22 cellular contexts compared by ENCODE assay signal in the genomic region with DNA sequence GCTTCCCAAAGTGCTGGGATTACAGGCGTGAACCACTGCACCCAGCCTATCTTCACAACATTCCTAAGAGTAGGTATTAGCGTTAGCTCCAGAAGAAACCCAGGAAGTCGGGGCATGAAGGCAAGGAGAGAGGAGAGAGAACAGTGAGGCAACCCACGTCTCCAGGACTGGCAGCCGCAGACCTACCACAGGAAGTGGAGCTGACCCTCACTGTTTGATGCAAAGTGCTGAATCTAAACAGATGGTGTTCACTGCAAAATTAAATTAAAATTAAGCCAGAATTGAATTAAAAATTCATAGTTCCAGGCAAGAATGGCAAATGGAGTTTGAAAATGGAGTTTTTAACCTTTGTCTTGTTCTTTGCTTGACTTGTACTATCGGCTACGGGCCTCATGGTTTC. TPM values are rescaled to one million over a fixed set of nuclear protein-coding genes. Genes with fewer than 3 reads are reported as not detected.
A peak's percentile ranks its signal among the peaks of the same experiment; 100 is the strongest.
DNase-seq lines count a peak whose midpoint lies in the region; TF ChIP-seq lines count a peak whose summit lies in the region.
"Had no signal": no experiment of that assay in that cellular context is flagged by ENCODE, and none has a peak within 500 bp of the region (broad histone marks: within the 10 kb centered on the region; RNA-seq: fewer than 3 reads in every experiment).

No MANE protein-coding gene starts in this region.

- H4K20me1 ChIP-seq in BLaER1 (peaks cover 16% of the 10 kb centered on the region; the same call in 1 of the 2 replicates), SK-N-SH (ENCODE audit: insufficient read depth) (no peaks in the 10 kb centered on the region), osteoblast (ENCODE audit: insufficient read depth, low read length) (no peaks in the 10 kb centered on the region)

- intact Hi-C loops in CD14-positive monocyte (cut with micrococcal nuclease), result no loop called here

- H3K4me2 ChIP-seq in BLaER1 (peak overlapping the region; percentile 72), SK-N-SH (no peak overlapping the region), osteoblast (ENCODE audit: insufficient read depth, low read length) (no peak overlapping the region)
- H3K4me2 ChIP-seq: A549 had no signal

- H3K79me2 ChIP-seq in SK-N-SH (ENCODE audit: insufficient read depth) (no peaks in the 10 kb centered on the region), osteoblast (ENCODE audit: insufficient read depth, low read length) (no peaks in the 10 kb centered on the region)

- peaks cover 0 to 5% (median 0%) of the 10 kb centered on the region in 7 donors for H3K9me3 Mint-ChIP-seq in CD14-positive monocyte
- no peaks in the 10 kb centered on the region for H3K9me3 Mint-ChIP-seq in T-helper 2 cell treated with Interferon-gamma antibody and Interleukin-4, amounts not matched to agents 5 μg/mL and 100 μg/mL, for 36 hours
- H3K9me3 Mint-ChIP-seq: CD8-positive, alpha-beta memory T cell; H9; HFFc6 had no signal

- POLR2A ChIA-PET in SK-N-SH (lab: Yijun Ruan, JAX), result interaction anchor here (2.1 kb wide), 1 partner anchor 21 kb away, joined by 7 read pairs; no protein-coding TSS in a partner anchor
- POLR2A ChIA-PET in RWPE1 (lab: Yijun Ruan, JAX; ENCODE audit: low non-redundant PET), result no interaction called here

- H3K4me3 ChIP-seq in BLaER1 (no peak overlapping the region), SK-N-SH (ENCODE audit: low read depth in 2 of 2, low read length in 1 of 2) (no peak overlapping the region), esophagus (ENCODE audit: low read depth in 1 of 2, low read length in 2 of 2) (no peak overlapping the region), osteoblast (ENCODE audit: insufficient read depth, low read length) (no peak overlapping the region)
- H3K4me3 ChIP-seq: A549, GM23248, K562, MG63 had no signal

- peak in 1 of 2 experiments; percentile 44; a peak in 1 of 4 replicates for TF ChIP-seq EP300 in SK-N-SH (IDR thresholded peaks at IDR 0.05; ENCODE audit: borderline replicate concordance in 1 of 2, low read depth in 1 of 2, low read length in 1 of 2)

- H3K27ac ChIP-seq in BLaER1, result no peak overlapping the region
- peak overlapping the region in 1 of 2 experiments; percentile 98; a peak in 2 of 4 replicates for H3K27ac ChIP-seq in SK-N-SH (ENCODE audit: low read depth in 2 of 2, low read length in 1 of 2)
- peak overlapping the region; percentile 80 to 84 for H3K27ac ChIP-seq in esophagus (ENCODE audit: low read depth in 2 of 2, low read length in 1 of 2)
- H3K27ac ChIP-seq in osteoblast (ENCODE audit: low read depth, low read length), result no peak overlapping the region
- H3K27ac ChIP-seq in RWPE1, result no peak overlapping the region
- H3K27ac ChIP-seq: A549, GM23248, HL-60 had no signal

- peaks cover 59% of the 10 kb centered on the region for H3K4me1 Mint-ChIP-seq in CD14-positive monocyte
- peaks cover 38% of the 10 kb centered on the region for H3K4me1 Mint-ChIP-seq in T-helper 2 cell treated with Interferon-gamma antibody and Interleukin-4, amounts not matched to agents 5 μg/mL and 100 μg/mL, for 36 hours (ENCODE audit: low read depth)

- H3K36me3 ChIP-seq in BLaER1 (no peaks in the 10 kb centered on the region), SK-N-SH (replicated peaks in 1 of 2; ENCODE audit: control insufficient read depth in 1 of 2, insufficient read depth in 2 of 2, low read length in 1 of 2) (peaks cover 0 to 5% of the 10 kb centered on the region in 2 experiments), esophagus (ENCODE audit: control insufficient read depth in 2 of 2, insufficient read depth in 2 of 2, low read length in 1 of 2) (peaks cover 0 to 3% of the 10 kb centered on the region in 2 donors), osteoblast (ENCODE audit: insufficient read depth, low read length) (peaks cover 4% of the 10 kb centered on the region)
- H3K36me3 ChIP-seq: BE2C, MG63 had no signal

- H3K27me3 ChIP-seq in BLaER1 (no peaks in the 10 kb centered on the region), SK-N-SH (ENCODE audit: insufficient read depth) (no peaks in the 10 kb centered on the region), esophagus (ENCODE audit: control insufficient read depth in 1 of 2, insufficient read depth in 2 of 2, low read length in 2 of 2) (no peaks in the 10 kb centered on the region), osteoblast (ENCODE audit: insufficient read depth, low read length) (no peaks in the 10 kb centered on the region)
- H3K27me3 ChIP-seq: BE2C, MG63 had no signal

- WGBS in SK-N-SH (ENCODE audit: low lambda C conversion rate), result 81% methylated on average over 7 of the region's 7 CpGs
- 75 to 81% methylated on average over 7 of the region's 7 CpGs for WGBS in esophagus, 2 donors

- peaks cover 64 to 73% of the 10 kb centered on the region in 2 donors for H3K36me3 Mint-ChIP-seq in CD14-positive monocyte
- H3K36me3 Mint-ChIP-seq in T-helper 2 cell treated with Interferon-gamma antibody and Interleukin-4, amounts not matched to agents 5 μg/mL and 100 μg/mL, for 36 hours (ENCODE audit: low read depth), result peaks cover 17% of the 10 kb centered on the region

- peak overlapping the region in 1 of 2 donors; percentile 83 for H3K4me3 Mint-ChIP-seq in CD14-positive monocyte
- no peak overlapping the region for H3K4me3 Mint-ChIP-seq in T-helper 2 cell treated with Interferon-gamma antibody and Interleukin-4, amounts not matched to agents 5 μg/mL and 100 μg/mL, for 36 hours
- H3K4me3 Mint-ChIP-seq: H9, HFFc6 had no signal

- CTCF ChIA-PET in SK-N-SH (lab: Yijun Ruan, JAX) (interaction anchor here (1.5 to 3.9 kb wide), 4 partner anchors 9 to 85 kb away, joined by 3 to 19 read pairs (median 9); no protein-coding TSS in a partner anchor), RWPE1 (lab: Yijun Ruan, JAX) (interaction anchor here (0.6 to 1.2 kb wide), 4 partner anchors 13 to 1769 kb away, joined by 3 read pairs; no protein-coding TSS in a partner anchor)

- H3K27me3 Mint-ChIP-seq in CD14-positive monocyte (ENCODE audit: low read depth in 3 of 3), result peaks cover 23 to 58% (median 37%) of the 10 kb centered on the region in 3 donors
- H3K27me3 Mint-ChIP-seq in T-helper 2 cell treated with Interferon-gamma antibody and Interleukin-4, amounts not matched to agents 5 μg/mL and 100 μg/mL, for 36 hours (ENCODE audit: low read depth), result no peaks in the 10 kb centered on the region
- H3K27me3 Mint-ChIP-seq: CD8-positive, alpha-beta memory T cell had no signal

- H3F3A ChIP-seq in SK-N-SH (replicated peaks; ENCODE audit: insufficient read depth), result peaks cover 5% of the 10 kb centered on the region

- DNase-seq in SK-N-SH, result peak; percentile 72
- DNase-seq in osteoblast (ENCODE audit: insufficient read length, low spot score, missing footprints), result peak; percentile 13
- DNase-seq in CD14-positive monocyte (ENCODE audit: low spot score), result no peak
- no peak for DNase-seq in AML-193 (lab: John Stamatoyannopoulos, UW)
- no peak for DNase-seq in RWPE1 (ENCODE audit: low spot score)
- DNase-seq in T-helper 2 cell treated with Interferon-gamma antibody and Interleukin-4, amounts not matched to agents 5 μg/mL and 100 μg/mL, for 36 hours (ENCODE audit: low spot score), result no peak
- DNase-seq: BE2C; CD8-positive, alpha-beta memory T cell; GDM1; GM23248; H9; HFFc6; MG63; NCI-H1417; NCI-H187; NCI-H446; NCI-H526 had no signal

- H2AFZ ChIP-seq in SK-N-SH (ENCODE audit: low read depth) (no peak overlapping the region), osteoblast (ENCODE audit: low read length) (no peak overlapping the region)
- H2AFZ ChIP-seq: GM23248 had no signal

- peak overlapping the region in 1 of 7 donors; percentile 40 for H3K27ac Mint-ChIP-seq in CD14-positive monocyte
- H3K27ac Mint-ChIP-seq in T-helper 2 cell treated with Interferon-gamma antibody and Interleukin-4, amounts not matched to agents 5 μg/mL and 100 μg/mL, for 36 hours, result no peak overlapping the region
- H3K27ac Mint-ChIP-seq: HFFc6 had no signal

- H3K9ac ChIP-seq in BLaER1 (no peak overlapping the region), SK-N-SH (no peak overlapping the region)
- H3K9ac ChIP-seq: GM23248 had no signal

- peaks cover 52% of the 10 kb centered on the region for H3K4me1 ChIP-seq in BLaER1
- H3K4me1 ChIP-seq in SK-N-SH (ENCODE audit: control insufficient read depth in 1 of 2, insufficient read depth in 2 of 2, low read depth in 1 of 2, low read length in 1 of 2), result peaks cover 9 to 48% of the 10 kb centered on the region in 2 experiments; a peak in 2 of 4 replicates
- H3K4me1 ChIP-seq in esophagus (ENCODE audit: control insufficient read depth in 2 of 2, insufficient read depth in 2 of 2, low read length in 1 of 2), result peaks cover 9 to 22% of the 10 kb centered on the region in 2 donors
- peaks cover 17% of the 10 kb centered on the region for H3K4me1 ChIP-seq in osteoblast (ENCODE audit: insufficient read depth, low read length)

- H3K9me3 ChIP-seq in BLaER1 (no peaks in the 10 kb centered on the region), SK-N-SH (no peaks in the 10 kb centered on the region), esophagus (ENCODE audit: control insufficient read depth in 2 of 2, insufficient read depth in 1 of 2, low read depth in 1 of 2, low read length in 1 of 2) (no peaks in the 10 kb centered on the region), osteoblast (ENCODE audit: low read depth, low read length) (no peaks in the 10 kb centered on the region)
- H3K9me3 ChIP-seq: A549, BE2C, MG63 had no signal

- TF ChIP-seq CTCF in SK-N-SH (IDR thresholded peaks at IDR 0.05), result no peak
- TF ChIP-seq CTCF in osteoblast (IDR thresholded peaks at IDR 0.05; ENCODE audit: extremely low read depth, low read depth, low read length), result no peak
- no peak for TF ChIP-seq CTCF in CD14-positive monocyte (IDR thresholded peaks at IDR 0.05)
- no peak for TF ChIP-seq CTCF in RWPE1 (conservative IDR thresholded peaks at IDR 0.05; ENCODE audit: low read depth)

- no peak for TF ChIP-seq RAD21 in SK-N-SH (IDR thresholded peaks at IDR 0.05; ENCODE audit: low read length)

- no peaks in the 10 kb centered on the region for H3K9me2 ChIP-seq in SK-N-SH

TF ChIP-seq in SK-N-SH, 30 proteins besides CTCF, POLR2A, EP300 and RAD21:
- TF ChIP-seq FOSL2 (IDR thresholded peaks at IDR 0.05; ENCODE audit: borderline replicate concordance, low read depth) (no peak), FOXM1 (IDR thresholded peaks at IDR 0.05; ENCODE audit: low read depth) (no peak), FOXJ3 (CRISPR knock-in tag; IDR thresholded peaks at IDR 0.05) (peak; percentile 15; the same call in 1 of the 2 replicates), EZH2phosphoT487 (IDR thresholded peaks at IDR 0.05; ENCODE audit: borderline replicate concordance, low read depth) (no peak), CHD2 (IDR thresholded peaks at IDR 0.05; ENCODE audit: low read length, partially characterized antibody) (peak; percentile 9), TEAD4 (IDR thresholded peaks at IDR 0.05; ENCODE audit: borderline replicate concordance, insufficient read depth) (no peak)

RNA-seq across cellular contexts. Expression of gene ECE1, which starts 6.7 kb away (rescaled TPM):
- polyA plus RNA-seq in SK-N-SH (2012; rRNA removed) (62.3 and 96.6 TPM in 2 replicates), esophagus (10 to 100 TPM; 12.4 to 14.2 TPM), CD14-positive monocyte (10 to 100 TPM; 10.6 to 23.3 TPM)
- polyA plus RNA-seq in SK-N-SH (2012; cell fraction: cytosol; rRNA removed), result 48.1 and 60.4 TPM in 2 replicates
- 53.0 and 69.9 TPM in 2 replicates for polyA plus RNA-seq in SK-N-SH (2012; cell fraction: nucleus; rRNA removed)
- 32.6 and 34.8 TPM in 2 replicates for total RNA-seq in osteoblast

Comparison
In these comparisons a context has a peak if more than half of its experiments do, and no peak if none do; other contexts are left out.
1. H3K27ac ChIP-seq: peak in esophagus (2 of 2); none in BLaER1 (single experiment), osteoblast (single experiment) and RWPE1 (single experiment).
2. DNase-seq: peak in SK-N-SH (single experiment) and osteoblast (single experiment); none in CD14-positive monocyte (single experiment), AML-193 (0 of 2), RWPE1 (single experiment) and T-helper 2 cell treated with Interferon-gamma antibody and Interleukin-4, amounts not matched to agents 5 μg/mL and 100 μg/mL, for 36 hours (single experiment).